In genomic region chr11:1017269-1018005, GRCh38 we compare ENCODE assay signal across 1 cellular context.
TF ChIP-seq lines count a peak whose summit lies in the region.

No MANE protein-coding gene starts in this region.

TF ChIP-seq in HepG2, 621 proteins besides CTCF, POLR2A, EP300 and RAD21:
- no peak for TF ChIP-seq ZNF276 (CRISPR knock-in tag; IDR thresholded peaks at IDR 0.05; ENCODE audit: low read depth)
- TF ChIP-seq PHB2 (IDR thresholded peaks at IDR 0.05; ENCODE audit: partially characterized antibody) = no peak
- no peak for TF ChIP-seq MAX (IDR thresholded peaks at IDR 0.05)
- TF ChIP-seq SP4 (CRISPR knock-in tag; IDR thresholded peaks at IDR 0.05) = no peak
- no peak for TF ChIP-seq ZSCAN9 (CRISPR knock-in tag; IDR thresholded peaks at IDR 0.05; ENCODE audit: borderline replicate concordance)
- TF ChIP-seq ZBTB46 (CRISPR knock-in tag; IDR thresholded peaks at IDR 0.05; ENCODE audit: borderline replicate concordance) = no peak
- TF ChIP-seq ZSCAN30 (CRISPR knock-in tag; IDR thresholded peaks at IDR 0.05) = no peak
- TF ChIP-seq ZMYM3 (CRISPR knock-in tag; IDR thresholded peaks at IDR 0.05) = no peak
- no peak for TF ChIP-seq ZNF34 (CRISPR knock-in tag; IDR thresholded peaks at IDR 0.05; ENCODE audit: borderline replicate concordance)
- no peak for TF ChIP-seq ZNF446 (CRISPR knock-in tag; IDR thresholded peaks at IDR 0.05)
- TF ChIP-seq ZNF124 (CRISPR knock-in tag; IDR thresholded peaks at IDR 0.05) = no peak
- TF ChIP-seq GLI4 (CRISPR knock-in tag; IDR thresholded peaks at IDR 0.05; ENCODE audit: borderline replicate concordance) = no peak
- TF ChIP-seq ISL2 (CRISPR knock-in tag; IDR thresholded peaks at IDR 0.05) = no peak
- TF ChIP-seq ZNF30 (CRISPR knock-in tag; IDR thresholded peaks at IDR 0.05) = no peak
- TF ChIP-seq SAFB2 (CRISPR knock-in tag; IDR thresholded peaks at IDR 0.05; ENCODE audit: borderline replicate concordance, low read depth) = no peak
- TF ChIP-seq JUNB (CRISPR knock-in tag; IDR thresholded peaks at IDR 0.05; ENCODE audit: borderline replicate concordance) = no peak
- no peak for TF ChIP-seq ZNF557 (CRISPR knock-in tag; IDR thresholded peaks at IDR 0.05)
